Comparison of ENCODE assay signal across 19 cellular contexts in the genomic region with DNA sequence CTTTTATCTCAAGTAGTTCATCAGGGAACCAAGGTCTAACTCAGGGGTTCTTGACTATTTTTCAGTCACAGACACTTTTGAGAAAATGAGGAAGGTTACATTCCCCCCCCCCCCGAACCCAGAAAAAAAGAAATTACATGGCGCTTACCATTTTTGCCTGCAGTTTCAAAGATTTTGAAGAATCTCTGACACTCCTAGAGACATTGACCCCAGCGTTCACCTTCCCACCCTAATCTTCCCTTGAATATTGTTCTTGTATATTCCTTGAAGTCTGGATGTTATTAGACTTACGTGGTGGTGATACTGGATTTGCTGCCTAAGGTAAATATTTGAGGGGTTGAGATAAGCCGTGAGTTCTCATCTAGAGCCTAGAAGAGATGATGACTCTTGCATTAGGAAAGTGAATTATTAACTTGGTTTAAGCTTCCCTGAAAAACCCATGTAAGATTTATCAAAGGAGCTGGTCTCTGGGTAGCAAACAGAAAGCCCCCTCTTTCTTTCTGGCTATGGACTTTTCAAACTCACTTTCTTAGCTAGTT.
DNase-seq lines count a peak whose midpoint lies in the region; ATAC-seq, FAIRE-seq and TF ChIP-seq lines count a peak whose summit lies in the region.
"Had no signal": no experiment of that assay in that cellular context is flagged by ENCODE, and none has a peak within 500 bp of the region (broad histone marks: within the 10 kb centered on the region; RNA-seq: fewer than 3 reads in every experiment).

No MANE protein-coding gene starts in this region.

- TF ChIP-seq POLR2A in A549 (IDR thresholded peaks at IDR 0.05; ENCODE audit: low read length), result no peak

- no peaks in the 10 kb centered on the region for H3K36me3 ChIP-seq in endocrine pancreas (ENCODE audit: control insufficient read depth, insufficient read depth, low read length)
- no peaks in the 10 kb centered on the region for H3K36me3 ChIP-seq in pancreas
- H3K36me3 ChIP-seq in upper lobe of right lung, result no peaks in the 10 kb centered on the region
- H3K36me3 ChIP-seq: BLaER1 treated with 17β-estradiol and CSF1 and Interleukin-3, amounts not matched to agents 10 nM and 100 nM had no signal

- DNase-seq in A549 (ENCODE audit: low read depth in 1 of 2, low spot score in 1 of 2) (peak; percentile 33 to 48), pancreas (no peak), upper lobe of right lung (no peak), NCI-H2107 (lab: John Stamatoyannopoulos, UW) (no peak), D341Med (ENCODE audit: low spot score) (no peak), AG08395 (ENCODE audit: low spot score) (no peak)
- DNase-seq: CD8-positive, alpha-beta T cell; HCEC 1CT; IMR-90 had no signal

- FAIRE-seq in A549 (lab: Jason Lieb, UNC) (peak; percentile 7), islet of Langerhans (lab: Jason Lieb, UNC) (peak; percentile 87), pancreas (lab: Jason Lieb, UNC) (no peak)
- FAIRE-seq: D721Med, G401.6, GM12891, H54, K562 had no signal

- H3K27ac ChIP-seq in A549 (peak overlapping the region; percentile 60 to 72; a peak in 4 of 6 replicates), pancreas (no peak overlapping the region), upper lobe of right lung (no peak overlapping the region)
- H3K27ac ChIP-seq: 22Rv1; BLaER1 treated with 17β-estradiol and CSF1 and Interleukin-3, amounts not matched to agents 10 nM and 100 nM had no signal

- CTCF ChIA-PET in A549 (lab: Yijun Ruan, JAX), result interaction anchor here (1.4 kb wide), 1 partner anchor 43 kb away, joined by 4 read pairs; no protein-coding TSS in a partner anchor

- WGBS in A549 (ENCODE audit: missing lambda C conversion rate), result 0% methylated on average over 5 of the region's 5 CpGs
- 20% methylated on average over 5 of the region's 5 CpGs for WGBS in pancreas, 2 donors

- TF ChIP-seq RAD21 in A549 (conservative IDR thresholded peaks at IDR 0.05 in 1 of 2, IDR thresholded peaks at IDR 0.05 in 1 of 2), result no peak

- H3K4me1 ChIP-seq in A549 (peaks cover 21% of the 10 kb centered on the region), endocrine pancreas (ENCODE audit: control insufficient read depth, insufficient read depth, low read length) (no peaks in the 10 kb centered on the region), pancreas (peaks cover 0 to 3% (median 0%) of the 10 kb centered on the region in 3 donors), upper lobe of right lung (no peaks in the 10 kb centered on the region)

- H3K27me3 ChIP-seq in endocrine pancreas (ENCODE audit: control insufficient read depth, insufficient read depth, low read length) (no peaks in the 10 kb centered on the region), pancreas (no peaks in the 10 kb centered on the region), upper lobe of right lung (no peaks in the 10 kb centered on the region)
- H3K27me3 ChIP-seq: BLaER1 treated with 17β-estradiol and CSF1 and Interleukin-3, amounts not matched to agents 10 nM and 100 nM had no signal

- no peak for TF ChIP-seq EP300 in A549 (IDR thresholded peaks at IDR 0.05)

- H3K9me3 ChIP-seq in A549 (peaks cover 1% of the 10 kb centered on the region; the same call in 1 of the 3 replicates), endocrine pancreas (ENCODE audit: control insufficient read depth, low read length) (no peaks in the 10 kb centered on the region), pancreas (no peaks in the 10 kb centered on the region), upper lobe of right lung (no peaks in the 10 kb centered on the region)

- POLR2A ChIA-PET in A549 (lab: Yijun Ruan, JAX), result no interaction called here

- intact Hi-C loops in pancreas (cut with DNase I) (no loop called here), upper lobe of right lung (cut with DNase I) (no loop called here)

- no peak overlapping the region for H3K9ac ChIP-seq in endocrine pancreas (ENCODE audit: control insufficient read depth, insufficient read depth, low read length)
- H3K9ac ChIP-seq: BLaER1 treated with 17β-estradiol and CSF1 and Interleukin-3, amounts not matched to agents 10 nM and 100 nM had no signal

- H3K4me3 ChIP-seq in A549 (no peak overlapping the region), endocrine pancreas (ENCODE audit: control insufficient read depth, insufficient read depth, low read length) (peak overlapping the region; percentile 57), pancreas (no peak overlapping the region), upper lobe of right lung (no peak overlapping the region)
- H3K4me3 ChIP-seq: BLaER1 treated with 17β-estradiol and CSF1 and Interleukin-3, amounts not matched to agents 10 nM and 100 nM; GM23338; K562 had no signal

- H3K4me2 ChIP-seq in A549, result peak overlapping the region; percentile 72
- H3K4me2 ChIP-seq: BLaER1 treated with 17β-estradiol and CSF1 and Interleukin-3, amounts not matched to agents 10 nM and 100 nM; GM23338 had no signal

- TF ChIP-seq CTCF in A549 (IDR thresholded peaks at IDR 0.05), result no peak
- no peak for TF ChIP-seq CTCF in pancreas (IDR thresholded peaks at IDR 0.05)
- no peak for TF ChIP-seq CTCF in upper lobe of right lung (IDR thresholded peaks at IDR 0.05)

- ATAC-seq in A549, result peak; percentile 81 to 84
- ATAC-seq in pancreas, result peak; percentile 76 to 93 (median 88)
- no peak for ATAC-seq in upper lobe of right lung
- ATAC-seq: CD8-positive, alpha-beta T cell; GM23338; K562 had no signal

TF ChIP-seq in A549, 52 proteins besides CTCF, POLR2A, EP300 and RAD21 (continues in another document):
- TF ChIP-seq NPAS2 (CRISPR knock-in tag; IDR thresholded peaks at IDR 0.05; ENCODE audit: borderline replicate concordance), result no peak
- no peak for TF ChIP-seq MAX (IDR thresholded peaks at IDR 0.05)
- no peak for TF ChIP-seq HOXB13 (CRISPR knock-in tag; IDR thresholded peaks at IDR 0.05; ENCODE audit: low read depth)
- TF ChIP-seq, protein P1, sequence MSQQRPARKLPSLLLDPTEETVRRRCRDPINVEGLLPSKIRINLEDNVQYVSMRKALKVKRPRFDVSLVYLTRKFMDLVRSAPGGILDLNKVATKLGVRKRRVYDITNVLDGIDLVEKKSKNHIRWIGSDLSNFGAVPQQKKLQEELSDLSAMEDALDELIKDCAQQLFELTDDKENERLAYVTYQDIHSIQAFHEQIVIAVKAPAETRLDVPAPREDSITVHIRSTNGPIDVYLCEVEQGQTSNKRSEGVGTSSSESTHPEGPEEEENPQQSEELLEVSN (IDR thresholded peaks at IDR 0.05; ENCODE audit: borderline replicate concordance, low read depth), result no peak
- TF ChIP-seq HMGXB4 (CRISPR knock-in tag; IDR thresholded peaks at IDR 0.05; ENCODE audit: borderline replicate concordance), result no peak
- TF ChIP-seq MAFK (IDR thresholded peaks at IDR 0.05; ENCODE audit: partially characterized antibody), result peak; percentile 47
- no peak for TF ChIP-seq TP53 (CRISPR knock-in tag; IDR thresholded peaks at IDR 0.05)
- no peak for TF ChIP-seq ZNF302 (CRISPR knock-in tag; IDR thresholded peaks at IDR 0.05)
- TF ChIP-seq, protein P2, sequence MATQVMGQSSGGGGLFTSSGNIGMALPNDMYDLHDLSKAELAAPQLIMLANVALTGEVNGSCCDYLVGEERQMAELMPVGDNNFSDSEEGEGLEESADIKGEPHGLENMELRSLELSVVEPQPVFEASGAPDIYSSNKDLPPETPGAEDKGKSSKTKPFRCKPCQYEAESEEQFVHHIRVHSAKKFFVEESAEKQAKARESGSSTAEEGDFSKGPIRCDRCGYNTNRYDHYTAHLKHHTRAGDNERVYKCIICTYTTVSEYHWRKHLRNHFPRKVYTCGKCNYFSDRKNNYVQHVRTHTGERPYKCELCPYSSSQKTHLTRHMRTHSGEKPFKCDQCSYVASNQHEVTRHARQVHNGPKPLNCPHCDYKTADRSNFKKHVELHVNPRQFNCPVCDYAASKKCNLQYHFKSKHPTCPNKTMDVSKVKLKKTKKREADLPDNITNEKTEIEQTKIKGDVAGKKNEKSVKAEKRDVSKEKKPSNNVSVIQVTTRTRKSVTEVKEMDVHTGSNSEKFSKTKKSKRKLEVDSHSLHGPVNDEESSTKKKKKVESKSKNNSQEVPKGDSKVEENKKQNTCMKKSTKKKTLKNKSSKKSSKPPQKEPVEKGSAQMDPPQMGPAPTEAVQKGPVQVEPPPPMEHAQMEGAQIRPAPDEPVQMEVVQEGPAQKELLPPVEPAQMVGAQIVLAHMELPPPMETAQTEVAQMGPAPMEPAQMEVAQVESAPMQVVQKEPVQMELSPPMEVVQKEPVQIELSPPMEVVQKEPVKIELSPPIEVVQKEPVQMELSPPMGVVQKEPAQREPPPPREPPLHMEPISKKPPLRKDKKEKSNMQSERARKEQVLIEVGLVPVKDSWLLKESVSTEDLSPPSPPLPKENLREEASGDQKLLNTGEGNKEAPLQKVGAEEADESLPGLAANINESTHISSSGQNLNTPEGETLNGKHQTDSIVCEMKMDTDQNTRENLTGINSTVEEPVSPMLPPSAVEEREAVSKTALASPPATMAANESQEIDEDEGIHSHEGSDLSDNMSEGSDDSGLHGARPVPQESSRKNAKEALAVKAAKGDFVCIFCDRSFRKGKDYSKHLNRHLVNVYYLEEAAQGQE (IDR thresholded peaks at IDR 0.05), result no peak
- TF ChIP-seq CHD2 (IDR thresholded peaks at IDR 0.05; ENCODE audit: low read length, partially characterized antibody), result no peak
- TF ChIP-seq HEYL (CRISPR knock-in tag; IDR thresholded peaks at IDR 0.05), result no peak
- TF ChIP-seq RCOR1 (IDR thresholded peaks at IDR 0.05; ENCODE audit: low read depth, low read length), result no peak
- TF ChIP-seq JUNB (IDR thresholded peaks at IDR 0.05), result no peak
- no peak for TF ChIP-seq BHLHE40 (IDR thresholded peaks at IDR 0.05; ENCODE audit: low read depth, low read length)
- no peak for TF ChIP-seq MYC (IDR thresholded peaks at IDR 0.05; ENCODE audit: borderline replicate concordance, low read length)
- peak; percentile 42; the same call in 1 of the 2 replicates for TF ChIP-seq GATA3 (IDR thresholded peaks at IDR 0.05; ENCODE audit: borderline replicate concordance)
- TF ChIP-seq SMC3 (IDR thresholded peaks at IDR 0.05), result no peak

Comparison
In these comparisons a context has a peak if more than half of its experiments do, and no peak if none do; other contexts are left out.
1. DNase-seq: peak in A549 (2 of 2); none in pancreas (0 of 6), upper lobe of right lung (single experiment), NCI-H2107 (single experiment), D341Med (single experiment) and AG08395 (single experiment).
2. H3K27ac ChIP-seq: peak in A549 (2 of 2); none in pancreas (0 of 4) and upper lobe of right lung (single experiment).